ENCODE assay signal across 1 cellular context in genomic region chr3:33869977-33870376, GRCh38.
TF ChIP-seq lines count a peak whose summit lies in the region.

No MANE protein-coding gene starts in this region.

TF ChIP-seq in K562, 482 proteins besides CTCF, POLR2A, EP300 and RAD21:
- TF ChIP-seq RB1 (IDR thresholded peaks at IDR 0.05; ENCODE audit: low read depth) (no peak), FOSL1 (tag; conservative IDR thresholded peaks at IDR 0.05) (no peak), NCOA6 (IDR thresholded peaks at IDR 0.05) (no peak), MXI1 (IDR thresholded peaks at IDR 0.05; ENCODE audit: low read depth, low read length) (no peak), ZNF512 (tag; IDR thresholded peaks at IDR 0.05) (no peak), CEBPB (tag; IDR thresholded peaks at IDR 0.05) (0 out of 2 replicates have a peak, but pooled peaks have one; percentile 30), ETV6 (IDR thresholded peaks at IDR 0.05; ENCODE audit: borderline replicate concordance in 1 of 2, low read depth in 2 of 2, low read length in 1 of 2) (no peak), ETV6 (CRISPR knock-in tag; IDR thresholded peaks at IDR 0.05; ENCODE audit: borderline replicate concordance) (no peak), PKNOX1 (IDR thresholded peaks at IDR 0.05) (no peak), SMAD2 (IDR thresholded peaks at IDR 0.05; ENCODE audit: low read depth, low read length) (no peak), TSHZ1 (CRISPR knock-in tag; IDR thresholded peaks at IDR 0.05) (no peak), BCL6 (CRISPR knock-in tag; IDR thresholded peaks at IDR 0.05) (no peak), THRA (IDR thresholded peaks at IDR 0.05) (no peak), AFF4 (CRISPR knock-in tag; IDR thresholded peaks at IDR 0.05) (no peak), MED1 (CRISPR knock-in tag; IDR thresholded peaks at IDR 0.05; ENCODE audit: borderline replicate concordance) (no peak), POLR3A (IDR thresholded peaks at IDR 0.05; ENCODE audit: borderline replicate concordance, extremely low read depth, insufficient read depth, insufficient read length) (no peak), SIN3A (IDR thresholded peaks at IDR 0.05; ENCODE audit: borderline replicate concordance in 2 of 2, control insufficient read depth in 1 of 2, low read depth in 2 of 2, low read length in 2 of 2) (no peak), MYBL2 (IDR thresholded peaks at IDR 0.05; ENCODE audit: low read depth) (no peak), MYBL2 (CRISPR knock-in tag; IDR thresholded peaks at IDR 0.05; ENCODE audit: borderline replicate concordance) (no peak), POLR2G (IDR thresholded peaks at IDR 0.05; ENCODE audit: low read depth, low read length) (0 out of 2 replicates have a peak, but pooled peaks have one; percentile 6)
